8 cellular contexts compared by ENCODE assay signal in the genomic region with DNA sequence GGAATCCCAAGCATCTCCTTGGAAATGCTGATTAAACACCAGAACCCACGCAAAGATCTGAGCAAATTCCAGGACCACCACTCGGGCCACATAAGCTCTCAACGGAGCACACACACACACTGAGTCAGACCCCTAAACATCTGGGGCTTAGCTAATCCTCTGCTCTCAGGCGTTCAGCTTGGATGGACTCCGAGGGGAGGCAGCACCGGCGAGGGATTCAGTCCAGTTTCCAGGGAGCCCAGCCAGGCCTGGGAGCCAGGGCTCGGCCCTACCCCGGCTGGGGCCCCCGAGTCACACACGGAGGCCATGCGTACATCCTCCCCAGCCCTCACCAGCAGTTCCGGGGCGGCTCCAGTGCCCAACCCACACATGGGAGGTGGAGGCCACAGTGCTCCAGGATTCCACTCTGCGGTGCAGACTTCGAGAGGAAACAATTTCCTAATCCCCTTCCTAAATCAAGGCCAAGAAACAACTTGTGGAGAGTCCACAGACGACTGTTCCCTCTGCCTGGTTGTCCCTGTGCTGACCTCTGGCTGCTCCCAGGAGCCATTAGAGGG.
DNase-seq lines count a peak whose midpoint lies in the region; ATAC-seq and TF ChIP-seq lines count a peak whose summit lies in the region.

No MANE protein-coding gene starts in this region.

- no peak for TF ChIP-seq CTCF in HL-60 (IDR thresholded peaks at IDR 0.05; ENCODE audit: insufficient read depth, low read length)
- TF ChIP-seq CTCF in choroid plexus epithelial cell (conservative IDR thresholded peaks at IDR 0.05; ENCODE audit: low read depth, low read length), result peak; percentile 25

- H3K27me3 ChIP-seq in HL-60 (ENCODE audit: insufficient read depth, poor library complexity, severe bottlenecking), result no peaks in the 10 kb centered on the region
- H3K27me3 ChIP-seq in subcutaneous abdominal adipose tissue (ENCODE audit: control insufficient read depth in 5 of 5, insufficient read depth in 4 of 5, low read length in 5 of 5), result peaks cover 0 to 27% (median 3%) of the 10 kb centered on the region in 5 donors

- ATAC-seq in GM19023 (IDR thresholded peaks at IDR 0.05; ENCODE audit: unreplicated experiment) (no peak), HG03432 (IDR thresholded peaks at IDR 0.05; ENCODE audit: unreplicated experiment) (no peak)

- H3K9ac ChIP-seq in subcutaneous abdominal adipose tissue (ENCODE audit: low read length in 5 of 5), result peak overlapping the region in 1 of 5 donors; percentile 41

- H3K9me3 ChIP-seq in subcutaneous abdominal adipose tissue (ENCODE audit: control insufficient read depth in 5 of 5, low read length in 5 of 5), result no peaks in the 10 kb centered on the region

- H3K27ac ChIP-seq in HL-60 (replicated peaks) (peak overlapping the region; percentile 83), subcutaneous abdominal adipose tissue (ENCODE audit: low read depth, low read length) (peak overlapping the region; percentile 16)

- H3K36me3 ChIP-seq in subcutaneous abdominal adipose tissue (ENCODE audit: control insufficient read depth in 5 of 5, insufficient read depth in 5 of 5, low read length in 5 of 5), result no peaks in the 10 kb centered on the region

- H3K4me3 ChIP-seq in HL-60 (replicated peaks; ENCODE audit: insufficient read depth, low read length) (no peak overlapping the region), choroid plexus epithelial cell (ENCODE audit: low read depth, low read length) (no peak overlapping the region), subcutaneous abdominal adipose tissue (ENCODE audit: low read depth in 1 of 5, low read length in 5 of 5) (peak overlapping the region in 1 of 5 donors; percentile 9)

- peak; percentile 60 to 67 for DNase-seq in HL-60 (ENCODE audit: low read depth in 1 of 2, low spot score in 1 of 2)
- peak; percentile 85 for DNase-seq in choroid plexus epithelial cell (ENCODE audit: low read depth)
- DNase-seq in left kidney (ENCODE audit: low read depth, low spot score), result peak; percentile 85
- DNase-seq in NCI-H2081 (lab: John Stamatoyannopoulos, UW), result no peak
- no peak for DNase-seq in AML-193 (lab: John Stamatoyannopoulos, UW)

- peaks cover 8 to 41% (median 38%) of the 10 kb centered on the region in 5 donors for H3K4me1 ChIP-seq in subcutaneous abdominal adipose tissue (ENCODE audit: control insufficient read depth in 5 of 5, insufficient read depth in 5 of 5, low read length in 5 of 5)

Comparison
In these comparisons a context has a peak if more than half of its experiments do, and no peak if none do; other contexts are left out.
1. DNase-seq: peak in HL-60 (2 of 2), choroid plexus epithelial cell (single experiment) and left kidney (single experiment); none in NCI-H2081 (0 of 2) and AML-193 (0 of 2).